In the genomic region with DNA sequence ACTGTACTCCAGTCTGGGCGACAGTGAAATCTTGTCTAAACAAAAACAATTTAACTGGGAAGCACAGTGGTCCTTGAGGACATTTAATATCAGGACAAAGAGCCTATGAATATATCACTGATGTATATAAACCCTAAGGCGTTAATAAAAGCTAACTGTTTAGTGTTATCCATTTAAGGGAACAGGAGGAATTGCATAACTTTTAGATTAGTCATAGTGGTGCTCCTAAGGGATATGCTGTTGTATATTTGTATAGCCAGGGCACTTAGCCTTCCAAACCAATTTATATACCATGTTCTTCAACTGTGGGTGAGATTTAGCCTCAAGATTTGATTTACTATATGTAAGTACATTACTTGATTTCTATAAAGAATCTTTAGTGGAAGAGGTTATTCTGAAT, we compare ENCODE assay signal across 19 cellular contexts. TPM values are rescaled to one million over a fixed set of nuclear protein-coding genes. Genes with fewer than 3 reads are reported as not detected.
A peak's percentile ranks its signal among the peaks of the same experiment; 100 is the strongest.
DNase-seq lines count a peak whose midpoint lies in the region; ATAC-seq and TF ChIP-seq lines count a peak whose summit lies in the region.
"Had no signal": no experiment of that assay in that cellular context is flagged by ENCODE, and none has a peak within 500 bp of the region (broad histone marks: within the 10 kb centered on the region; RNA-seq: fewer than 3 reads in every experiment).

No MANE protein-coding gene starts in this region.

- 73% methylated on average over 2 of the region's 2 CpGs for WGBS in mammary epithelial cell (ENCODE audit: low coverage, missing lambda C conversion rate)
- WGBS in mesenchymal stem cell: no CpG with 5 or more reads among the region's 2 CpGs

- no peak overlapping the region for H2BK12ac ChIP-seq in mesenchymal stem cell (ENCODE audit: low read length in 2 of 2)

- H4K8ac ChIP-seq in mesenchymal stem cell (ENCODE audit: low read length): no peak overlapping the region

- ATAC-seq in T-cell (replicated peaks in 1 of 4): no peak
- ATAC-seq in HG03439 (IDR thresholded peaks at IDR 0.05; ENCODE audit: unreplicated experiment): no peak
- ATAC-seq: lower lobe of right lung; stimulated activated naive CD8-positive, alpha-beta T cell treated with anti-CD3 and anti-CD28 coated beads, Interleukin-15, Interleukin-2, amounts not matched to agents 100 U/mL and 50 U/mL, for 24 hours had no signal

- intact Hi-C loops in mammary epithelial cell (cut with micrococcal nuclease): loop anchor here (10.0 kb wide), 1 partner anchor 593 kb away; a partner anchor contains a TSS

- H3K4me2 ChIP-seq in mammary epithelial cell (ENCODE audit: insufficient read depth, low read depth, low read length): no peak overlapping the region
- H3K4me2 ChIP-seq in mesenchymal stem cell (ENCODE audit: low read length, poor library complexity, severe bottlenecking): no peak overlapping the region

- H3K23ac ChIP-seq in mesenchymal stem cell (ENCODE audit: low read length in 2 of 2): no peak overlapping the region

- no peak overlapping the region for H3K18ac ChIP-seq in mesenchymal stem cell (ENCODE audit: low read depth in 1 of 2, low read length in 2 of 2)

- peaks cover 13% of the 10 kb centered on the region for H3K79me2 ChIP-seq in mammary epithelial cell (ENCODE audit: insufficient read depth, low read length)

- H3K27me3 Mint-ChIP-seq in T-cell: no peaks in the 10 kb centered on the region
- H3K27me3 Mint-ChIP-seq: activated CD4-positive, alpha-beta memory T cell treated with anti-CD3 and anti-CD28 coated beads for 36 hours; CD8-positive, alpha-beta memory T cell had no signal

- H2AFZ ChIP-seq in mammary epithelial cell (ENCODE audit: low read depth, low read length) (no peak overlapping the region), mesenchymal stem cell (ENCODE audit: low read depth, low read length) (no peak overlapping the region)

- H3K4me3 ChIP-seq in AG10803 (ENCODE audit: low read length) (no peak overlapping the region), mammary epithelial cell (replicated peaks in 1 of 3; ENCODE audit: insufficient read depth in 1 of 3, low read depth in 2 of 3, low read length in 3 of 3) (no peak overlapping the region), mesenchymal stem cell (ENCODE audit: insufficient read depth in 1 of 2, low read depth in 1 of 2, low read length in 2 of 2) (no peak overlapping the region)
- H3K4me3 ChIP-seq: coronary artery, lower lobe of right lung, ovary had no signal

- H3K4me1 Mint-ChIP-seq in T-cell: peaks cover 17 to 20% (median 20%) of the 10 kb centered on the region in 3 donors

- H2AK5ac ChIP-seq in mesenchymal stem cell (ENCODE audit: low read length, severe bottlenecking): peak overlapping the region; percentile 74

- H2BK120ac ChIP-seq in mesenchymal stem cell (ENCODE audit: low read depth, low read length): no peak overlapping the region

- no peaks in the 10 kb centered on the region for H4K20me1 ChIP-seq in mammary epithelial cell (ENCODE audit: insufficient read depth, low read length)

- DNase-seq in AG10803 (ENCODE audit: low read depth) (peak; percentile 33), HT1080 (ENCODE audit: low read depth) (peak; percentile 52), mammary epithelial cell (peak; percentile 6), mesenchymal stem cell (peak; percentile 70), retina (no peak), T-cell (no peak), NCI-H146 (lab: John Stamatoyannopoulos, UW) (no peak)
- DNase-seq: activated CD4-positive, alpha-beta memory T cell treated with anti-CD3 and anti-CD28 coated beads for 36 hours; activated naive CD4-positive, alpha-beta T cell treated with anti-CD3 and anti-CD28 coated beads for 36 hours; CD8-positive, alpha-beta memory T cell; head of caudate nucleus; lower lobe of right lung; NCI-H2081; ovary; stimulated activated CD4-positive, alpha-beta T cell treated with anti-CD3 and anti-CD28 coated beads, Interleukin-2, amount 100 ng/mL, for 48 hours; stimulated activated naive CD8-positive, alpha-beta T cell treated with anti-CD3 and anti-CD28 coated beads, Interleukin-15, Interleukin-2, amounts not matched to agents 100 U/mL and 50 U/mL, for 24 hours had no signal

- peaks cover 31% of the 10 kb centered on the region for H3K36me3 Mint-ChIP-seq in T-cell

- H3K14ac ChIP-seq in mesenchymal stem cell (ENCODE audit: low read length in 2 of 2): no peak overlapping the region

- in situ Hi-C loops in mammary epithelial cell (cut with MboI; ENCODE audit: low sequenced_read_pairs in 2 of 2): loop anchor here in 1 of 2 donors (10.0 kb wide), 1 partner anchor 253 kb away; no protein-coding TSS in a partner anchor

- H3K27me3 ChIP-seq in mammary epithelial cell (ENCODE audit: insufficient read depth, low read length) (no peaks in the 10 kb centered on the region), mesenchymal stem cell (ENCODE audit: control insufficient read depth in 1 of 2, insufficient read depth in 1 of 2, low read length in 2 of 2) (no peaks in the 10 kb centered on the region)
- H3K27me3 ChIP-seq: ovary had no signal

- H3K9me3 Mint-ChIP-seq in T-cell: no peaks in the 10 kb centered on the region
- H3K9me3 Mint-ChIP-seq: activated CD4-positive, alpha-beta memory T cell treated with anti-CD3 and anti-CD28 coated beads for 36 hours; activated naive CD4-positive, alpha-beta T cell treated with anti-CD3 and anti-CD28 coated beads for 36 hours; CD8-positive, alpha-beta memory T cell; T-helper 2 cell treated with Interferon-gamma antibody and Interleukin-4, amounts not matched to agents 5 μg/mL and 100 μg/mL, for 36 hours had no signal

- H3K9me3 ChIP-seq in mammary epithelial cell (replicated peaks; ENCODE audit: insufficient read depth, low read length): no peaks in the 10 kb centered on the region
- no peaks in the 10 kb centered on the region for H3K9me3 ChIP-seq in mesenchymal stem cell (ENCODE audit: control insufficient read depth, low read length)
- H3K9me3 ChIP-seq: lower lobe of right lung, ovary had no signal

- no peak overlapping the region for H4K91ac ChIP-seq in mesenchymal stem cell (ENCODE audit: low read length)

- peaks cover 9% of the 10 kb centered on the region for H3K79me1 ChIP-seq in mesenchymal stem cell (replicated peaks; ENCODE audit: low read length, poor library complexity, severe bottlenecking)

- dilution Hi-C loops in mammary epithelial cell (cut with HindIII; ENCODE audit: low sequenced_read_pairs): loop anchor here (10.0 kb wide), 1 partner anchor 47 kb away; no protein-coding TSS in a partner anchor

- BruUV-seq in mammary epithelial cell (replicated peaks; lab: Mats Ljungman, UMichigan): no TSS peak

- H3K36me3 ChIP-seq in mammary epithelial cell (ENCODE audit: insufficient read depth, low read length) (peaks cover 36% of the 10 kb centered on the region), mesenchymal stem cell (ENCODE audit: control insufficient read depth in 1 of 2, insufficient read depth in 2 of 2, low read depth in 1 of 2, low read length in 2 of 2) (peaks cover 10 to 59% of the 10 kb centered on the region in 2 experiments)

- no peak overlapping the region for H3K4ac ChIP-seq in mesenchymal stem cell (ENCODE audit: low read depth in 1 of 2, low read length in 2 of 2)

- H3K4me1 ChIP-seq in mammary epithelial cell (ENCODE audit: insufficient read depth, low read length) (peaks cover 11% of the 10 kb centered on the region), mesenchymal stem cell (ENCODE audit: control insufficient read depth, insufficient read depth, low read depth, low read length) (peaks cover 3% of the 10 kb centered on the region)

- no peak overlapping the region for H3K27ac Mint-ChIP-seq in T-cell
- H3K27ac Mint-ChIP-seq: activated CD4-positive, alpha-beta memory T cell treated with anti-CD3 and anti-CD28 coated beads for 36 hours; T-helper 2 cell treated with Interferon-gamma antibody and Interleukin-4, amounts not matched to agents 5 μg/mL and 100 μg/mL, for 36 hours had no signal

- POLR2A ChIA-PET in T-cell (lab: Charles Lee): interaction anchor here in 1 of 2 donors (1.1 kb wide), 1 partner anchor 644 kb away, joined by 3 read pairs; no protein-coding TSS in a partner anchor

- H3K9ac ChIP-seq in mammary epithelial cell (ENCODE audit: insufficient read depth, low read length) (no peak overlapping the region), mesenchymal stem cell (ENCODE audit: low read length) (no peak overlapping the region)

- no peak overlapping the region for H3K4me3 Mint-ChIP-seq in T-cell
- H3K4me3 Mint-ChIP-seq: activated CD4-positive, alpha-beta memory T cell treated with anti-CD3 and anti-CD28 coated beads for 36 hours; activated naive CD4-positive, alpha-beta T cell treated with anti-CD3 and anti-CD28 coated beads for 36 hours; T-helper 2 cell treated with Interferon-gamma antibody and Interleukin-4, amounts not matched to agents 5 μg/mL and 100 μg/mL, for 36 hours had no signal

- H2BK15ac ChIP-seq in mesenchymal stem cell (ENCODE audit: low read depth, poor library complexity, severe bottlenecking): no peak overlapping the region

- H3K27ac ChIP-seq in mammary epithelial cell (ENCODE audit: insufficient read depth, low read depth, low read length): no peak overlapping the region
- H3K27ac ChIP-seq in mesenchymal stem cell (ENCODE audit: low read length, poor library complexity, severe bottlenecking): peak overlapping the region; percentile 65
- H3K27ac ChIP-seq: lower lobe of right lung, ovary had no signal

- TF ChIP-seq CTCF in AG10803 (conservative IDR thresholded peaks at IDR 0.05; ENCODE audit: low read length): no peak
- TF ChIP-seq CTCF in mammary epithelial cell (conservative IDR thresholded peaks at IDR 0.05 in 1 of 2, IDR thresholded peaks at IDR 0.05 in 1 of 2; ENCODE audit: extremely low read depth in 1 of 2, insufficient read depth in 1 of 2, low read depth in 1 of 2, low read length in 2 of 2): no peak

- H2BK5ac ChIP-seq in mesenchymal stem cell (ENCODE audit: low read depth, low read length, poor library complexity, severe bottlenecking): no peak overlapping the region

- CTCF ChIA-PET in mammary epithelial cell (lab: Charles Lee; ENCODE audit: low non-redundant PET): no interaction called here
- CTCF ChIA-PET in T-cell (lab: Charles Lee): no interaction called here

RNA-seq across cellular contexts. Expression of a gene that starts 3.0 kb away (rescaled TPM):
- 43.9 and 52.7 TPM in 2 replicates for total RNA-seq in HT1080 (2014; rRNA removed; shearing (Covaris generic))
- polyA plus RNA-seq in HT1080 (2015; cell fraction: cytosol; rRNA removed): 35.8 and 40.6 TPM in 2 replicates
- polyA plus RNA-seq in HT1080 (2015; cell fraction: nucleus; rRNA removed): 47.3 and 54.8 TPM in 2 replicates
- 10 to 100 TPM; 24.2 to 58.3 TPM for total RNA-seq in mammary epithelial cell
- polyA plus RNA-seq in mammary epithelial cell: 31.0 TPM
- polyA minus RNA-seq in mammary epithelial cell: 42.4 TPM
- polyA plus RNA-seq in mesenchymal stem cell (2013, experiment 1 of 2): 17.0 TPM
- 18.5 TPM for polyA plus RNA-seq in mesenchymal stem cell (2013, experiment 2 of 2)
- 1 to 10 TPM; 2.2 to 7.5 (median 3.2) TPM for total RNA-seq in T-cell

RNA-seq across cellular contexts. Expression of a gene that starts 29.3 kb away (rescaled TPM):
- total RNA-seq in HT1080 (2014; rRNA removed; shearing (Covaris generic)): 145 and 199 TPM in 2 replicates
- 99.9 and 113 TPM in 2 replicates for polyA plus RNA-seq in HT1080 (2015; cell fraction: cytosol; rRNA removed)
- 345 and 398 TPM in 2 replicates for polyA plus RNA-seq in HT1080 (2015; cell fraction: nucleus; rRNA removed)
- 100 to 1,000 TPM; 172 to 179 TPM for total RNA-seq in mammary epithelial cell
- 169 TPM for polyA plus RNA-seq in mammary epithelial cell
- 505 TPM for polyA minus RNA-seq in mammary epithelial cell
- polyA plus RNA-seq in mesenchymal stem cell (2013, experiment 1 of 2): 228 TPM
- 229 TPM for polyA plus RNA-seq in mesenchymal stem cell (2013, experiment 2 of 2)
- 100 to 1,000 TPM in 1 of 5 donors, 10 to 100 TPM in 4; 51.0 to 103 (median 88.5) TPM for total RNA-seq in T-cell

RNA-seq across cellular contexts. Expression of a gene that starts 52.7 kb away (rescaled TPM):
- 177 and 227 TPM in 2 replicates for total RNA-seq in HT1080 (2014; rRNA removed; shearing (Covaris generic))
- polyA plus RNA-seq in HT1080 (2015; cell fraction: cytosol; rRNA removed): 251 and 270 TPM in 2 replicates
- polyA plus RNA-seq in HT1080 (2015; cell fraction: nucleus; rRNA removed): 69.7 and 77.5 TPM in 2 replicates
- total RNA-seq in mammary epithelial cell (100 to 1,000 TPM; 127 to 162 TPM), T-cell (10 to 100 TPM; 20.0 to 33.0 (median 29.9) TPM)
- polyA plus RNA-seq in mammary epithelial cell: 266 TPM
- 185 TPM for polyA minus RNA-seq in mammary epithelial cell
- polyA plus RNA-seq in mesenchymal stem cell (2013, experiment 1 of 2): 125 TPM
- 132 TPM for polyA plus RNA-seq in mesenchymal stem cell (2013, experiment 2 of 2)

RNA-seq across cellular contexts. Expression of a gene that starts 58.7 kb away (rescaled TPM):
- total RNA-seq in HT1080 (2014; rRNA removed; shearing (Covaris generic)): 0.10 TPM in 1 of 2 replicates, not detected in the other
- polyA plus RNA-seq in HT1080 (2015; cell fraction: cytosol; rRNA removed): not detected in 2 replicates
- 0.29 TPM in 1 of 2 replicates, not detected in the other for polyA plus RNA-seq in HT1080 (2015; cell fraction: nucleus; rRNA removed)
- total RNA-seq in mammary epithelial cell (not detected), T-cell (not detected)
- not detected for polyA plus RNA-seq in mammary epithelial cell
- polyA minus RNA-seq in mammary epithelial cell: not detected
- polyA plus RNA-seq in mesenchymal stem cell (2013, experiment 1 of 2): not detected
- not detected for polyA plus RNA-seq in mesenchymal stem cell (2013, experiment 2 of 2)
- total RNA-seq: activated CD4-positive, alpha-beta memory T cell treated with anti-CD3 and anti-CD28 coated beads for 36 hours; activated naive CD4-positive, alpha-beta T cell treated with anti-CD3 and anti-CD28 coated beads for 36 hours; CD8-positive, alpha-beta memory T cell; lower lobe of right lung; ovary had no signal
- polyA plus RNA-seq: CD8-positive, alpha-beta memory T cell; ovary had no signal

Comparison
In these comparisons a context has a peak if more than half of its experiments do, and no peak if none do; other contexts are left out.
1. DNase-seq: peak in AG10803 (single experiment), HT1080 (single experiment), mammary epithelial cell (single experiment) and mesenchymal stem cell (single experiment); none in retina (single experiment), T-cell (0 of 34) and NCI-H146 (single experiment).